ENCODE assay signal across 24 cellular contexts in the genomic region with DNA sequence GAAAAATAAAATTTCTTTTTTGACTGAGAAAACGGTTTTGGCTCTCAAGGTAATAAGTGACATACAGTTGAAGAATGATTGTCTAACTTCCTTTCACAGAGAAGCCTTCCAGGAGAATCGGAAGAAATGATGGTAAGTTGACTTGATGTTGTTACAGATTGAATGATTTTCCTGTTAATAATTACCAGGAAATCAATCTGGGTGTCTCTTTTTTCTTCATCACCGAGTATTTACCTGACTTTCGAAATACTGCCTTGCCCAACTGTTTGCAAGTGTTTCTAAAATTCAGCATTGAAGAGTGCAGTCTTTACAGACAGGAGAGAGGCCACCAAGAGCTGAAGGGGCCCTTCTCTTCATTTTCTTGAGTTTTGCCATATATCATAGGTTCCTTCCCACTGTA. TPM values are rescaled to one million over a fixed set of nuclear protein-coding genes. Genes with fewer than 3 reads are reported as not detected.
DNase-seq lines count a peak whose midpoint lies in the region; ATAC-seq, FAIRE-seq and TF ChIP-seq lines count a peak whose summit lies in the region.
"Had no signal": no experiment of that assay in that cellular context is flagged by ENCODE, and none has a peak within 500 bp of the region (broad histone marks: within the 10 kb centered on the region; RNA-seq: fewer than 3 reads in every experiment).

No MANE protein-coding gene starts in this region.

- peak overlapping the region; percentile 87 for H3K4me2 ChIP-seq in HepG2 (ENCODE audit: low read depth, low read length)

- ATAC-seq in HepG2 (peak; percentile 68), upper lobe of right lung (peak; percentile 26), HG02642 (IDR thresholded peaks at IDR 0.05; ENCODE audit: poor library complexity, unreplicated experiment) (no peak)

- in situ Hi-C loops in HepG2 (cut with HindIII; ENCODE audit: extremely low pct_ligation_motif_present, low pct_unique_long_range_greater_than_20kb) = no loop called here

- peak overlapping the region; percentile 93 for H3K9ac ChIP-seq in HepG2 (ENCODE audit: insufficient read depth, low read depth, low read length)

- intact Hi-C loops in HepG2 (cut with micrococcal nuclease; ENCODE audit: unreplicated experiment) = loop anchor here (1.0 to 10.0 kb wide), 2 partner anchors 11 to 88 kb away; no protein-coding TSS in a partner anchor
- intact Hi-C loops in upper lobe of right lung (cut with DNase I) = no loop called here

- TF ChIP-seq EP300 in HepG2 (IDR thresholded peaks at IDR 0.05; ENCODE audit: low read depth in 2 of 2, low read length in 2 of 2) (peak; percentile 74 to 99; a peak in 3 of 4 replicates), HepG2 (CRISPR knock-in tag; IDR thresholded peaks at IDR 0.05; ENCODE audit: borderline replicate concordance) (peak; percentile 85; the same call in 1 of the 2 replicates)

- POLR2A ChIA-PET in HepG2 (lab: Yijun Ruan, JAX) = interaction anchor here (1.1 to 10.9 kb wide), 13 partner anchors 9 to 182 kb away, joined by 3 to 359 read pairs (median 7); a partner anchor contains a TSS

- CTCF ChIA-PET in HepG2 (lab: Yijun Ruan, JAX; ENCODE audit: low intra/inter-chr PET ratio, low total read pairs) = no interaction called here

- peaks cover 70% of the 10 kb centered on the region for H3K79me2 ChIP-seq in HepG2 (ENCODE audit: insufficient read depth, low read length)

- H3K4me3 ChIP-seq in HepG2 (replicated peaks in 1 of 3; ENCODE audit: insufficient read depth in 1 of 3, low read depth in 2 of 3, low read length in 3 of 3) (peak overlapping the region in 2 of 3 experiments; percentile 18 to 55; a peak in 2 of 6 replicates), upper lobe of right lung (no peak overlapping the region)
- H3K4me3 ChIP-seq: MG63 had no signal

- BruUV-seq in HepG2 (replicated peaks; lab: Mats Ljungman, UMichigan) = no TSS peak

- H3K36me3 ChIP-seq in HepG2 (replicated peaks in 1 of 2; ENCODE audit: control insufficient read depth in 1 of 2, insufficient read depth in 2 of 2, low read length in 2 of 2) (peaks cover 9 to 42% of the 10 kb centered on the region in 2 experiments; a peak in 4 of 5 replicates), upper lobe of right lung (no peaks in the 10 kb centered on the region)
- H3K36me3 ChIP-seq: BE2C, MG63 had no signal

- H3K9me3 ChIP-seq in HepG2 (ENCODE audit: low read length) (no peaks in the 10 kb centered on the region), upper lobe of right lung (no peaks in the 10 kb centered on the region)
- H3K9me3 ChIP-seq: BE2C, MG63 had no signal

- H3K4me1 ChIP-seq in HepG2 (ENCODE audit: insufficient read depth, low read length) (peaks cover 78% of the 10 kb centered on the region), upper lobe of right lung (no peaks in the 10 kb centered on the region)
- H3K4me1 ChIP-seq: BE2C had no signal

- no peak for TF ChIP-seq RAD21 in HepG2 (CRISPR knock-in tag; IDR thresholded peaks at IDR 0.05)

- DNase-seq in HuH-7.5 (ENCODE audit: low spot score) (peak; percentile 33), HepG2 (ENCODE audit: low spot score) (peak; percentile 97), upper lobe of right lung (no peak), MV-4-11 (lab: John Stamatoyannopoulos, UW) (no peak), SIG-M5 (lab: John Stamatoyannopoulos, UW) (no peak)
- DNase-seq: BE2C; CD8-positive, alpha-beta memory T cell; IMR-90; KG1; MG63; NCI-H1417; NCI-H1694 treated with DMSO at 0.1 percent for 48 hours; NCI-H2081; NCI-H2227 treated with DMSO at 0.1 percent for 48 hours; NCI-H526 treated with DMSO at 0.1 percent for 48 hours; SHP77 had no signal

- H3K27ac ChIP-seq in HepG2 (ENCODE audit: extremely low read length, insufficient read depth, low read length) (peak overlapping the region; percentile 98), upper lobe of right lung (no peak overlapping the region)
- H3K27ac ChIP-seq: RWPE1 had no signal

- no peaks in the 10 kb centered on the region for H4K20me1 ChIP-seq in HepG2 (ENCODE audit: insufficient read depth, low read length)

- TF ChIP-seq CTCF in HepG2 (CRISPR knock-in tag; IDR thresholded peaks at IDR 0.05) (no peak), upper lobe of right lung (IDR thresholded peaks at IDR 0.05) (no peak)

- FAIRE-seq in islet of Langerhans (lab: Jason Lieb, UNC) (peak; percentile 45), HepG2 (lab: Jason Lieb, UNC) (no peak)
- FAIRE-seq: H54 had no signal

- no peaks in the 10 kb centered on the region for H3K27me3 ChIP-seq in HepG2 (ENCODE audit: control insufficient read depth in 1 of 2, insufficient read depth in 2 of 2, low read length in 2 of 2)
- H3K27me3 ChIP-seq in upper lobe of right lung = peaks cover 3% of the 10 kb centered on the region

- under 1% methylated on average over 4 of the region's 4 CpGs for WGBS in HepG2 (ENCODE audit: low lambda C conversion rate)

- peak; percentile 52 to 69 for TF ChIP-seq POLR2A in HepG2 (IDR thresholded peaks at IDR 0.05; ENCODE audit: insufficient read depth in 1 of 2, low read depth in 2 of 2, low read length in 2 of 2)

- no peak overlapping the region for H2AFZ ChIP-seq in HepG2 (ENCODE audit: low read length)

TF ChIP-seq in HepG2, 621 proteins besides CTCF, POLR2A, EP300 and RAD21 (continues in another document):
- no peak for TF ChIP-seq ZNF564 (CRISPR knock-in tag; IDR thresholded peaks at IDR 0.05)
- TF ChIP-seq, protein P1, sequence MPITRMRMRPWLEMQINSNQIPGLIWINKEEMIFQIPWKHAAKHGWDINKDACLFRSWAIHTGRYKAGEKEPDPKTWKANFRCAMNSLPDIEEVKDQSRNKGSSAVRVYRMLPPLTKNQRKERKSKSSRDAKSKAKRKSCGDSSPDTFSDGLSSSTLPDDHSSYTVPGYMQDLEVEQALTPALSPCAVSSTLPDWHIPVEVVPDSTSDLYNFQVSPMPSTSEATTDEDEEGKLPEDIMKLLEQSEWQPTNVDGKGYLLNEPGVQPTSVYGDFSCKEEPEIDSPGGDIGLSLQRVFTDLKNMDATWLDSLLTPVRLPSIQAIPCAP (CRISPR knock-in tag; IDR thresholded peaks at IDR 0.05; ENCODE audit: low read depth) = no peak

RNA-seq across cellular contexts. Expression of a gene that starts 4.0 kb away (rescaled TPM):
- total RNA-seq in HepG2 (2016; rRNA removed; fragmentation: Illumina TruSeq; extraction: Trizol) = 603 and 1,197 TPM in 2 replicates
- 49.3 and 57.5 TPM in 2 replicates for total RNA-seq in HepG2 (2016; cell fraction: cytosol; rRNA removed; fragmentation: Illumina TruSeq; extraction: Trizol; ENCODE audit: low read depth)
- total RNA-seq in HepG2 (2016; cell fraction: insoluble cytoplasmic fraction; rRNA removed; fragmentation: Illumina TruSeq; extraction: Trizol) = 560 and 1,175 TPM in 2 replicates
- total RNA-seq in HepG2 (2016; cell fraction: membrane; rRNA removed; fragmentation: Illumina TruSeq; extraction: Trizol) = 127 and 151 TPM in 2 replicates
- total RNA-seq in HepG2 (2016; cell fraction: nucleus; rRNA removed; fragmentation: Illumina TruSeq; extraction: Trizol) = 929 and 1,111 TPM in 2 replicates
- polyA plus RNA-seq in HepG2 (2011; rRNA removed) = 1,427 and 1,430 TPM in 2 replicates
- 1,054 and 1,367 TPM in 2 replicates for polyA plus RNA-seq in HepG2 (2011; cell fraction: cytosol; rRNA removed)
- polyA plus RNA-seq in HepG2 (2011; cell fraction: nucleus; rRNA removed) = 619 and 697 TPM in 2 replicates
- polyA plus RNA-seq in HepG2 (2012) = 1,282 and 1,626 TPM in 2 replicates
- 51.7 and 58.6 TPM in 2 replicates for polyA plus RNA-seq in HepG2 (2016; cell fraction: cytosol; fragmentation: Illumina TruSeq; extraction: Trizol; ENCODE audit: low read depth)
- 462 and 464 TPM in 2 replicates for polyA plus RNA-seq in HepG2 (2016; cell fraction: insoluble cytoplasmic fraction; fragmentation: Illumina TruSeq; extraction: Trizol; ENCODE audit: low read depth)
- polyA plus RNA-seq in HepG2 (2016; cell fraction: membrane; fragmentation: Illumina TruSeq; extraction: Trizol; ENCODE audit: low read depth) = 94.8 and 114 TPM in 2 replicates
- polyA plus RNA-seq in HepG2 (2016; cell fraction: nucleus; fragmentation: Illumina TruSeq; extraction: Trizol; ENCODE audit: insufficient read depth, low read depth) = 923 and 981 TPM in 2 replicates
- polyA minus RNA-seq in HepG2 (2011; rRNA and poly(A)+ RNA removed; ENCODE audit: low replicate concordance) = 0.26 and 658 TPM in 2 replicates
- 661 and 1,052 TPM in 2 replicates for polyA minus RNA-seq in HepG2 (2011; cell fraction: cytosol; rRNA and poly(A)+ RNA removed)
- polyA minus RNA-seq in HepG2 (2011; cell fraction: nucleus; rRNA and poly(A)+ RNA removed) = 465 and 707 TPM in 2 replicates
- total RNA-seq in upper lobe of right lung = 1.3 TPM
- total RNA-seq: A673; CD8-positive, alpha-beta memory T cell; HT1080; IMR-90; NCI-H460 had no signal
- polyA plus RNA-seq: CD14-positive monocyte; CD8-positive, alpha-beta memory T cell; IMR-90 had no signal

RNA-seq across cellular contexts. Expression of a gene that starts 40.3 kb away (rescaled TPM):
- total RNA-seq in HepG2 (2016; rRNA removed; fragmentation: Illumina TruSeq; extraction: Trizol) = 3.5 and 8.9 TPM in 2 replicates
- total RNA-seq in HepG2 (2016; cell fraction: cytosol; rRNA removed; fragmentation: Illumina TruSeq; extraction: Trizol; ENCODE audit: low read depth) = 1.2 and 1.9 TPM in 2 replicates
- total RNA-seq in HepG2 (2016; cell fraction: insoluble cytoplasmic fraction; rRNA removed; fragmentation: Illumina TruSeq; extraction: Trizol) = 3.6 and 9.0 TPM in 2 replicates
- total RNA-seq in HepG2 (2016; cell fraction: membrane; rRNA removed; fragmentation: Illumina TruSeq; extraction: Trizol) = 1.2 and 1.5 TPM in 2 replicates
- 6.8 and 9.1 TPM in 2 replicates for total RNA-seq in HepG2 (2016; cell fraction: nucleus; rRNA removed; fragmentation: Illumina TruSeq; extraction: Trizol)
- 4.7 and 6.0 TPM in 2 replicates for polyA plus RNA-seq in HepG2 (2011; rRNA removed)
- 3.9 and 4.7 TPM in 2 replicates for polyA plus RNA-seq in HepG2 (2011; cell fraction: cytosol; rRNA removed)
- 3.7 and 4.5 TPM in 2 replicates for polyA plus RNA-seq in HepG2 (2011; cell fraction: nucleus; rRNA removed)
- 2.4 and 4.5 TPM in 2 replicates for polyA plus RNA-seq in HepG2 (2012)
- 0.32 and 0.36 TPM in 2 replicates for polyA plus RNA-seq in HepG2 (2016; cell fraction: cytosol; fragmentation: Illumina TruSeq; extraction: Trizol; ENCODE audit: low read depth)
- 2.9 and 3.3 TPM in 2 replicates for polyA plus RNA-seq in HepG2 (2016; cell fraction: insoluble cytoplasmic fraction; fragmentation: Illumina TruSeq; extraction: Trizol; ENCODE audit: low read depth)
- 0.55 and 0.68 TPM in 2 replicates for polyA plus RNA-seq in HepG2 (2016; cell fraction: membrane; fragmentation: Illumina TruSeq; extraction: Trizol; ENCODE audit: low read depth)
- polyA plus RNA-seq in HepG2 (2016; cell fraction: nucleus; fragmentation: Illumina TruSeq; extraction: Trizol; ENCODE audit: insufficient read depth, low read depth) = 10.8 and 11.6 TPM in 2 replicates
- polyA minus RNA-seq in HepG2 (2011; rRNA and poly(A)+ RNA removed; ENCODE audit: low replicate concordance) = 2.9 TPM in 1 of 2 replicates, not detected in the other
- polyA minus RNA-seq in HepG2 (2011; cell fraction: cytosol; rRNA and poly(A)+ RNA removed) = 1.5 and 2.2 TPM in 2 replicates
- polyA minus RNA-seq in HepG2 (2011; cell fraction: nucleus; rRNA and poly(A)+ RNA removed) = 1.9 and 2.1 TPM in 2 replicates
- 10.5 TPM for total RNA-seq in upper lobe of right lung
- total RNA-seq: A673; CD8-positive, alpha-beta memory T cell; HT1080; NCI-H460 had no signal
- polyA plus RNA-seq: CD14-positive monocyte; CD8-positive, alpha-beta memory T cell had no signal

Comparison
In these comparisons a context has a peak if more than half of its experiments do, and no peak if none do; other contexts are left out.
1. DNase-seq: peak in HuH-7.5 (single experiment) and HepG2 (single experiment); none in upper lobe of right lung (single experiment), MV-4-11 (single experiment) and SIG-M5 (single experiment).
2. RNA of a gene that starts 4.0 kb away (total RNA-seq): 49.3 to 1,197 TPM in HepG2; 1.3 TPM in upper lobe of right lung (single experiment); every median in the first group is over 10 times any median in the second.